ENCODE assay signal across 8 cellular contexts in genomic region chr16:17273142-17273561, GRCh38.
DNase-seq lines count a peak whose midpoint lies in the region; ATAC-seq and TF ChIP-seq lines count a peak whose summit lies in the region.

No MANE protein-coding gene starts in this region.

- peak overlapping the region in 1 of 2 donors; percentile 36 for H3K27ac Mint-ChIP-seq in T-cell

- H3K36me3 ChIP-seq in esophagus squamous epithelium, result no peaks in the 10 kb centered on the region

- CTCF ChIA-PET in T-cell (lab: Charles Lee), result interaction anchor here (0.6 kb wide), 2 partner anchors 15 to 171 kb away, joined by 3 read pairs; no protein-coding TSS in a partner anchor

- peaks cover 7 to 50% (median 10%) of the 10 kb centered on the region in 3 donors for H3K4me1 ChIP-seq in esophagus squamous epithelium

- H3K27me3 Mint-ChIP-seq in T-cell, result no peaks in the 10 kb centered on the region

- no peaks in the 10 kb centered on the region for H3K9me3 Mint-ChIP-seq in T-cell

- H3K36me3 Mint-ChIP-seq in T-cell, result peaks cover 11% of the 10 kb centered on the region

- WGBS in esophagus squamous epithelium, 2 donors, result 56 to 58% methylated on average over 4 of the region's 4 CpGs

- peaks cover 35 to 63% (median 60%) of the 10 kb centered on the region in 3 donors for H3K4me1 Mint-ChIP-seq in T-cell

- POLR2A ChIA-PET in T-cell (lab: Charles Lee), result no interaction called here

- ATAC-seq in T-cell (replicated peaks in 1 of 4), result peak in 3 of 4 experiments; percentile 37 to 78 (median 56)
- no peak for ATAC-seq in GM21528 (IDR thresholded peaks at IDR 0.05; ENCODE audit: low FRiP score, unreplicated experiment)
- ATAC-seq in HG03196 (IDR thresholded peaks at IDR 0.05; ENCODE audit: unreplicated experiment), result no peak
- ATAC-seq in GM19467 (IDR thresholded peaks at IDR 0.05; ENCODE audit: unreplicated experiment), result no peak

- peak; percentile 68 for DNase-seq in GM13977 (ENCODE audit: low spot score)
- DNase-seq in T-cell, result peak in 1 of 34 experiments; percentile 4
- no peak for DNase-seq in esophagus squamous epithelium (lab: John Stamatoyannopoulos, UW)
- peak; percentile 52 for DNase-seq in stimulated activated CD4-positive, alpha-beta T cell treated with anti-CD3 and anti-CD28 coated beads, Interleukin-4, amount 100 ng/mL, for 24 hours
- DNase-seq in DMS114 treated with DMSO at 0.1 percent for 48 hours (lab: John Stamatoyannopoulos, UW; ENCODE audit: unreplicated experiment), result no peak

- no peak overlapping the region for H3K4me3 ChIP-seq in esophagus squamous epithelium

- peak overlapping the region in 3 of 4 donors; percentile 5 to 50 (median 6) for H3K27ac ChIP-seq in esophagus squamous epithelium

- in situ Hi-C loops in GM13977 (cut with MboI; ENCODE audit: low pct_unique_long_range_greater_than_20kb, low sequenced_read_pairs, unreplicated experiment), result no loop called here

- H3K4me3 Mint-ChIP-seq in T-cell, result no peak overlapping the region

- intact Hi-C loops in esophagus squamous epithelium (cut with DNase I), result no loop called here

- H3K27me3 ChIP-seq in esophagus squamous epithelium, result no peaks in the 10 kb centered on the region

- H3K9me3 ChIP-seq in esophagus squamous epithelium, result no peaks in the 10 kb centered on the region

- TF ChIP-seq POLR2A in esophagus squamous epithelium (IDR thresholded peaks at IDR 0.05), result no peak

- TF ChIP-seq CTCF in GM13977 (IDR thresholded peaks at IDR 0.05; ENCODE audit: extremely low read depth, insufficient read depth, missing control alignments) (no peak), esophagus squamous epithelium (IDR thresholded peaks at IDR 0.05) (no peak)

Comparison
In these comparisons a context has a peak if more than half of its experiments do, and no peak if none do; other contexts are left out.
1. DNase-seq: peak in GM13977 (single experiment) and stimulated activated CD4-positive, alpha-beta T cell treated with anti-CD3 and anti-CD28 coated beads, Interleukin-4, amount 100 ng/mL, for 24 hours (single experiment); none in esophagus squamous epithelium (single experiment) and DMS114 treated with DMSO at 0.1 percent for 48 hours (single experiment).
2. ATAC-seq: peak in T-cell (3 of 4); none in GM21528 (single experiment), HG03196 (single experiment) and GM19467 (single experiment).